In the genomic region with DNA sequence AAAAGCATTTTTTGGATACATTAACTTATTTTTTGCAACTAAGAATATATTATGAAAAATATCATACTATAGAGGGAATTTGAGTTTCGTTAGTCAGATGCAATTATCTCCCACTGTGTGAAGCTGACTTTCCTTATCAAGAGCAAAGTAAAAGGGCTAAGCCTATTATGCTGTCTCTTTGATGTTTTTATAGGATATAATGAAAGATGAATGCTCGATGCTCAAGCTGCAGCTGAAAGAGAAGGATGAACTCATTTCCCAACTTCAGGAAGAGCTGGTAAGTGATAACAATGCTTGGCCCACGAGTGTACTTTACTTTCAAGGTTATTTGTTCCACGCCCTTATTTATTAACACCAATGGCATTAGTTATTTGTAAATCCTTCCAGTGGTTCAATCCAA, we compare ENCODE assay signal across 32 cellular contexts.
"Had no signal": no experiment of that assay in that cellular context is flagged by ENCODE, and none has a peak within 500 bp of the region (broad histone marks: within the 10 kb centered on the region; RNA-seq: fewer than 3 reads in every experiment).

No MANE protein-coding gene starts in this region.

- H3K36me3 ChIP-seq: adrenal gland, brain microvascular endothelial cell, breast epithelium had no signal

- H3K27ac ChIP-seq: adrenal gland, body of pancreas, brain microvascular endothelial cell, breast epithelium, VCaP had no signal

- H3K4me1 ChIP-seq: adrenal gland, body of pancreas, breast epithelium had no signal

- H3K27me3 ChIP-seq: adrenal gland, body of pancreas, brain microvascular endothelial cell, breast epithelium had no signal

- H3K9me3 ChIP-seq: adrenal gland had no signal

- DNase-seq: activated B cell treated with CpG ODN at 0.5 μM for 24 hours; activated CD4-positive, alpha-beta memory T cell treated with anti-CD3 and anti-CD28 coated beads for 36 hours; activated CD4-positive, alpha-beta T cell treated with anti-CD3 and anti-CD28 coated beads for 4 hours; activated CD4-positive, alpha-beta T cell treated with anti-CD3 and anti-CD28 coated beads, Interleukin-2, amount 10 ng/mL, durations not matched to agents 24 days and 14 days; activated CD4-positive, alpha-beta T cell treated with anti-CD3 and anti-CD28 coated beads, Interleukin-2, amount 50 U/mL, for 1 hour; activated CD4-positive, alpha-beta T cell treated with anti-CD3 and anti-CD28 coated beads, Interleukin-2, amount 50 U/mL, for 4 hours; activated CD4-positive, CD25-positive, alpha-beta regulatory T cell treated with anti-CD3 and anti-CD28 coated beads, Interleukin-2, amount 50 U/mL, for 72 hours; activated CD8-positive, alpha-beta memory T cell treated with anti-CD3 and anti-CD28 coated beads, Interleukin-2, amount 50 U/mL, for 4 hours; activated CD8-positive, alpha-beta T cell treated with anti-CD3 and anti-CD28 coated beads for 36 hours; activated effector memory CD4-positive, alpha-beta T cell treated with anti-CD3 and anti-CD28 coated beads, Interleukin-2, amount 50 U/mL, for 16 hours; activated gamma-delta T cell treated with Interleukin-2 at 50 U/mL for 16 hours; activated naive CD4-positive, alpha-beta T cell; activated naive CD4-positive, alpha-beta T cell treated with anti-CD3 and anti-CD28 coated beads for 36 hours; activated naive CD4-positive, alpha-beta T cell treated with anti-CD3 and anti-CD28 coated beads, Interleukin-2, amount 50 U/mL, for 16 hours; activated naive CD8-positive, alpha-beta T cell treated with anti-CD3 and anti-CD28 coated beads for 36 hours; activated T-cell treated with anti-CD3 and anti-CD28 coated beads for 4 hours; activated T-cell treated with anti-CD3 and anti-CD28 coated beads, Interleukin-2, amount 50 U/mL, for 1 hour; activated T-cell treated with anti-CD3 and anti-CD28 coated beads, Interleukin-2, amount 50 U/mL, for 4 hours; activated T-cell treated with anti-CD3 and anti-CD28 coated beads, Interleukin-2, amount 50 U/mL, for 72 hours; adrenal gland; amniotic stem cell; aorta; body of pancreas; brain microvascular endothelial cell; central memory CD4-positive, alpha-beta T cell; T-helper 1 cell; T-helper 2 cell; T-helper 9 cell had no signal

- H3K4me3 ChIP-seq: adrenal gland, body of pancreas, breast epithelium had no signal

- ATAC-seq: activated CD8-positive, alpha-beta T cell treated with anti-CD3 and anti-CD28 coated beads for 36 hours; activated naive CD4-positive, alpha-beta T cell treated with anti-CD3 and anti-CD28 coated beads, Interleukin-2, amount 50 U/mL, for 72 hours; activated T-cell treated with anti-CD3 and anti-CD28 coated beads, Interleukin-2, amount 50 U/mL, for 4 hours; activated T-cell treated with anti-CD3 and anti-CD28 coated beads, Interleukin-2, amount 50 U/mL, for 72 hours; activated T-helper 17 cell treated with anti-CD3 and anti-CD28 coated beads, Interleukin-2, amount 50 U/mL, for 72 hours; body of pancreas had no signal
